1 cellular context compared by ENCODE assay signal in the genomic region with DNA sequence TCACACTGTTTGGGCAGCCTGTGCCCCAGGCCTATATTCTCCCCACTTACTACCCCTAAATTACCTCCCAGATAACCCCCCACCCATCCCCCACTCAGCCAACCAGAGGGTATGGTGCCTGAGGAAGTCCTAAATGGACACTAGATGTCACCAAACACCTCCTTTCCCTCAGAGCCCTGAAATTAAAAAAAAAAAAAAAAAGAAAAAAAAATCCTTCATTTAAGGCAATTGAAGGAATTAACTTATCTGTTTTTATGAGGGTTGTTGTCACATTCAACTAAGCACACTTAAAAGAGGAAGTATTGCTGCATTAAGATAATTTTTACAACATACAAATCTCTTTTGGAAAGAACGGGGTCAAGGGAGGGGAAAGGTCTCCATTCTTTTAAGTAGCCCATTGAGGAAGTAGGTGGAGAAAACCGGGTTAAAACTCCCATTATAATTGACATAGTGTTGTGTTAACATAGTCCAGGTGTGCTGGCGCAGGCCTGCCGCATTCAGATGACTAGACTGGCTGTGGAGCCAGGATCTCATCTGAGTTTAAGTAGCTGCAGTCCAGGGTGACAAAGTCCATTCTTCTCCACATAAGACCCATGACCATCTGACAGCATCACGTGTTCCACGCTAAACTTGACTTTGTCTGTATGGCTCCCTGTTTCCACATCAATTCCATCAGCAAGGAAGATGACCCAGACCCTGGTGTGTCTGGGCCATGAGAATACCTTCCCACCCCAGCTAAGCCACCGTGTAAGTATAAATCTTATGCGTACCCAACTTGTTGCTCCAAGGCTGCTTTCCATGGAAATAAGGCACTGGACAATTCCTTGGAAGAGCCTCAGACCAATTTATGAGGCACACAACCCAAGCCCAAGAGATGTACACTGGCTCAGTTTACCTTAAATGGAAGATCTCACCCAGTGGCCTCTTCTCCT.
TF ChIP-seq lines count a peak whose summit lies in the region.

No MANE protein-coding gene starts in this region.

TF ChIP-seq in HepG2, 621 proteins besides CTCF, POLR2A, EP300 and RAD21 (continued from another document and continues in another):
- TF ChIP-seq, protein P1, sequence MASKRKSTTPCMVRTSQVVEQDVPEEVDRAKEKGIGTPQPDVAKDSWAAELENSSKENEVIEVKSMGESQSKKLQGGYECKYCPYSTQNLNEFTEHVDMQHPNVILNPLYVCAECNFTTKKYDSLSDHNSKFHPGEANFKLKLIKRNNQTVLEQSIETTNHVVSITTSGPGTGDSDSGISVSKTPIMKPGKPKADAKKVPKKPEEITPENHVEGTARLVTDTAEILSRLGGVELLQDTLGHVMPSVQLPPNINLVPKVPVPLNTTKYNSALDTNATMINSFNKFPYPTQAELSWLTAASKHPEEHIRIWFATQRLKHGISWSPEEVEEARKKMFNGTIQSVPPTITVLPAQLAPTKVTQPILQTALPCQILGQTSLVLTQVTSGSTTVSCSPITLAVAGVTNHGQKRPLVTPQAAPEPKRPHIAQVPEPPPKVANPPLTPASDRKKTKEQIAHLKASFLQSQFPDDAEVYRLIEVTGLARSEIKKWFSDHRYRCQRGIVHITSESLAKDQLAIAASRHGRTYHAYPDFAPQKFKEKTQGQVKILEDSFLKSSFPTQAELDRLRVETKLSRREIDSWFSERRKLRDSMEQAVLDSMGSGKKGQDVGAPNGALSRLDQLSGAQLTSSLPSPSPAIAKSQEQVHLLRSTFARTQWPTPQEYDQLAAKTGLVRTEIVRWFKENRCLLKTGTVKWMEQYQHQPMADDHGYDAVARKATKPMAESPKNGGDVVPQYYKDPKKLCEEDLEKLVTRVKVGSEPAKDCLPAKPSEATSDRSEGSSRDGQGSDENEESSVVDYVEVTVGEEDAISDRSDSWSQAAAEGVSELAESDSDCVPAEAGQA (IDR thresholded peaks at IDR 0.05; ENCODE audit: low read depth) = no peak
- TF ChIP-seq, protein P1 (CRISPR knock-in tag; IDR thresholded peaks at IDR 0.05; ENCODE audit: borderline replicate concordance) = no peak
- TF ChIP-seq CHD2 (IDR thresholded peaks at IDR 0.05; ENCODE audit: low read depth, low read length) (no peak), SMYD3 (CRISPR knock-in tag; IDR thresholded peaks at IDR 0.05) (no peak), EHMT2 (IDR thresholded peaks at IDR 0.05; ENCODE audit: borderline replicate concordance, low read depth, low read length) (no peak), STAT5B (CRISPR knock-in tag; IDR thresholded peaks at IDR 0.05) (no peak), ZNF362 (CRISPR knock-in tag; IDR thresholded peaks at IDR 0.05; ENCODE audit: borderline replicate concordance) (peak; percentile 93), NFRKB (IDR thresholded peaks at IDR 0.05) (no peak), TARDBP (CRISPR knock-in tag; IDR thresholded peaks at IDR 0.05) (no peak), ZNF367 (CRISPR knock-in tag; IDR thresholded peaks at IDR 0.05; ENCODE audit: borderline replicate concordance) (0 out of 2 replicates have a peak, but pooled peaks have one; percentile 34), JDP2 (CRISPR knock-in tag; IDR thresholded peaks at IDR 0.05; ENCODE audit: borderline replicate concordance) (no peak), HOXA3 (CRISPR knock-in tag; IDR thresholded peaks at IDR 0.05) (peak; percentile 10; the same call in 1 of the 2 replicates), ZFP1 (CRISPR knock-in tag; IDR thresholded peaks at IDR 0.05) (no peak), ELF4 (CRISPR knock-in tag; IDR thresholded peaks at IDR 0.05; ENCODE audit: borderline replicate concordance) (no peak), ZNF652 (CRISPR knock-in tag; IDR thresholded peaks at IDR 0.05; ENCODE audit: borderline replicate concordance, low read depth) (no peak), MTERF4 (CRISPR knock-in tag; IDR thresholded peaks at IDR 0.05) (no peak), TCF7 (IDR thresholded peaks at IDR 0.05; ENCODE audit: low read depth) (no peak), PHF8 (CRISPR knock-in tag; IDR thresholded peaks at IDR 0.05) (no peak), ZNF552 (CRISPR knock-in tag; IDR thresholded peaks at IDR 0.05; ENCODE audit: borderline replicate concordance) (no peak), ZNF256 (CRISPR knock-in tag; conservative IDR thresholded peaks at IDR 0.05) (no peak), PTBP1 (IDR thresholded peaks at IDR 0.05; ENCODE audit: low read depth, low read length, poor library complexity, severe bottlenecking) (no peak), RBM22 (optimal IDR thresholded peaks at IDR 0.05; ENCODE audit: low read length) (no peak), FIP1L1 (IDR thresholded peaks at IDR 0.05; ENCODE audit: borderline replicate concordance, insufficient read depth, low read depth, low read length) (no peak), ZNF720 (CRISPR knock-in tag; IDR thresholded peaks at IDR 0.05) (no peak), HMGXB3 (CRISPR knock-in tag; IDR thresholded peaks at IDR 0.05; ENCODE audit: borderline replicate concordance) (no peak), FOXO1 (CRISPR knock-in tag; IDR thresholded peaks at IDR 0.05) (no peak), ARID5B (CRISPR knock-in tag; IDR thresholded peaks at IDR 0.05) (peak; percentile 77), NCOR1 (IDR thresholded peaks at IDR 0.05; ENCODE audit: borderline replicate concordance, low read length) (peak; percentile 58; the same call in 1 of the 2 replicates), SMARCE1 (IDR thresholded peaks at IDR 0.05; ENCODE audit: borderline replicate concordance) (no peak), TRIM24 (CRISPR knock-in tag; IDR thresholded peaks at IDR 0.05) (no peak), HOMEZ (CRISPR knock-in tag; IDR thresholded peaks at IDR 0.05; ENCODE audit: low read depth) (no peak)
- TF ChIP-seq, protein P2, sequence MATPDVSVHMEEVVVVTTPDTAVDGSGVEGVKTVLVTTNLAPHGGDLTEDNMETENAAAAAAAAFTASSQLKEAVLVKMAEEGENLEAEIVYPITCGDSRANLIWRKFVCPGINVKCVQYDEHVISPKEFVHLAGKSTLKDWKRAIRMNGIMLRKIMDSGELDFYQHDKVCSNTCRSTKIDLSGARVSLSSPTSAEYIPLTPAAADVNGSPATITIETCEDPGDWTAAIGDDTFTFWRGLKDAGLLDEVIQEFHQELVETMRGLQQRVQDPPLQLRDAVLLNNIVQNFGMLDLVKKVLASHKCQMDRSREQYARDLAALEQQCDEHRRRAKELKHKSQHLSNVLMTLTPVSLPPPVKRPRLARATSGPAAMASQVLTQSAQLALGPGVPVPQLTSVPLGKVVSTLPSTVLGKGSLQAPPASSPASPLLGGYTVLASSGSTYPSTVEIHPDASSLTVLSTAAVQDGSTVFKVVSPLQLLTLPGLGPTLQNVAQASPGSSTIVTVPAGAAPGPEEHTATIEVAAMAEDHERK (CRISPR knock-in tag; IDR thresholded peaks at IDR 0.05; ENCODE audit: low read depth) = no peak
- TF ChIP-seq, protein P3, sequence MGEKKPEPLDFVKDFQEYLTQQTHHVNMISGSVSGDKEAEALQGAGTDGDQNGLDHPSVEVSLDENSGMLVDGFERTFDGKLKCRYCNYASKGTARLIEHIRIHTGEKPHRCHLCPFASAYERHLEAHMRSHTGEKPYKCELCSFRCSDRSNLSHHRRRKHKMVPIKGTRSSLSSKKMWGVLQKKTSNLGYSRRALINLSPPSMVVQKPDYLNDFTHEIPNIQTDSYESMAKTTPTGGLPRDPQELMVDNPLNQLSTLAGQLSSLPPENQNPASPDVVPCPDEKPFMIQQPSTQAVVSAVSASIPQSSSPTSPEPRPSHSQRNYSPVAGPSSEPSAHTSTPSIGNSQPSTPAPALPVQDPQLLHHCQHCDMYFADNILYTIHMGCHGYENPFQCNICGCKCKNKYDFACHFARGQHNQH (CRISPR knock-in tag; IDR thresholded peaks at IDR 0.05) = peak; percentile 32; the same call in 1 of the 2 replicates
